In the genomic region with DNA sequence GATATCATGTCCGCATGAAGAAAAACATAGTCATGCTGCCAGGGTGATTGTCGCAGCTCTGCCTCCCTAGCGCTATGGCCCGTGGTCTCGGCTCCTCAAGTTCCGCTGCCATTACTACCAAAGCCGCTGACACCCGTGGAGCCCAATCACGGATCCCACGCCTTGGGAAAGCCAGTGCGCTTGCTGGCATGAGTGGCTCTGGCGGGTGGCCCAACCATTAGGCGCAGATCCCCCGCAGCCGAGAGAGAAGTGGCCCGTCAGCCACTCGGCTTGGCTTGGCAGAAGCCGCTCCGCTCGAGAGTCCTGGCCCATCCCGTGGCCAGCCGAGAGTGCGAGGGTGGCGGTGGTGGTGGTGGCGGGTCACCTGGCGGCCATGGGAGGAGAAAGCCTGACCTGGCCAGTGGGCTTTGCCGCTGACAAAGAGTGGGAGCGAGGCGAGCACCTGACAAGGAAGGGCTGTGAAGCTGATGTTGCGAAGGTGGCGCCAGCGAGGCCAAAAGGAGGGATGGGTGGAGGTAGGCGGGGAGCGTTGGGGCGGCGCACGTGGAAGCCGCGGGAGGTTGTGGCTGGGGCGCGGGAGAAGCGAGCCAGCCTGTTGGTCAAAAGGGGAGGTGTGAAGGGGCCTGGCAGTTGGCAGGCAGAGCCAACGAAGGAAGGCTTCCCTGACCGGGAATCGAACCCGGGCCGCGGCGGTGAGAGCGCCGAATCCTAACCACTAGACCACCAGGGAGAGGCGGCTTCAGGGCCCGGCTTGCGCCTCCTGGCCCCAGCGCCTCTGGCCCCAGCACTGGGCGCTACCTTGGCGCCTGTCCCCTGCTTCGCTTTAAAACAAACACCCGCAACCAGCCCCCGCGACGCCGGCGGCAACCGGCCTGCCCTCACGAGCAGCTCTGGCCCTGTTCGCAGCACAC, we compare ENCODE assay signal across 9 cellular contexts. TPM values are rescaled to one million over a fixed set of nuclear protein-coding genes. Genes with fewer than 3 reads are reported as not detected.
DNase-seq lines count a peak whose midpoint lies in the region; ATAC-seq and TF ChIP-seq lines count a peak whose summit lies in the region.
"Not testable (repeated sequence)": the region's sequence is repeated elsewhere in the genome, so short reads cannot be mapped to it uniquely, and the experiment has no call there.
"Had no signal": no experiment of that assay in that cellular context is flagged by ENCODE, and none has a peak within 500 bp of the region (broad histone marks: within the 10 kb centered on the region; RNA-seq: fewer than 3 reads in every experiment).

No MANE protein-coding gene starts in this region.

- 62% methylated on average over 12 of the region's 67 CpGs for WGBS in right cardiac atrium

- not testable (repeated sequence) for H3K27me3 ChIP-seq in right cardiac atrium (ENCODE audit: control insufficient read depth, insufficient read depth)

- H3K4me1 Mint-ChIP-seq in Calu3 (ENCODE audit: low read depth, unreplicated experiment); T-helper 17 cell: not testable (repeated sequence)

- H3K9me3 Mint-ChIP-seq in Calu3 (ENCODE audit: low read depth, unreplicated experiment), result not testable (repeated sequence)

- not testable (repeated sequence) for H3K9me3 ChIP-seq in T-helper 17 cell (ENCODE audit: control insufficient read depth, low read length, poor library complexity, severe bottlenecking); right cardiac atrium (ENCODE audit: control insufficient read depth, low read length)

- not testable (repeated sequence) for H3K4me3 ChIP-seq in right cardiac atrium (ENCODE audit: low read length)

- not testable (repeated sequence) for H3K36me3 Mint-ChIP-seq in Calu3 (ENCODE audit: insufficient read depth, unreplicated experiment); T-helper 17 cell (ENCODE audit: low read depth)

- CTCF ChIA-PET in Calu3 (lab: Charles Lee), result not testable (repeated sequence)

- peak; percentile 30 for DNase-seq in Calu3
- peak in 2 of 3 donors; percentile 13 to 24 for DNase-seq in T-helper 17 cell
- DNase-seq in activated naive CD4-positive, alpha-beta T cell treated with anti-CD3 and anti-CD28 coated beads, Interleukin-2, amount 50 U/mL, for 16 hours, result peak; percentile 42
- DNase-seq in right cardiac atrium, result peak in 2 of 3 donors; percentile 69 to 75
- peak; percentile 68 for DNase-seq in sciatic nerve (ENCODE audit: low spot score)

- TF ChIP-seq CTCF in Calu3 (IDR thresholded peaks at IDR 0.05; ENCODE audit: unreplicated experiment), result not testable (repeated sequence)

- H3K4me1 ChIP-seq in right cardiac atrium (ENCODE audit: control insufficient read depth, insufficient read depth, low read length), result not testable (repeated sequence)

- not testable (repeated sequence) for H3K27ac Mint-ChIP-seq in Calu3 (ENCODE audit: unreplicated experiment); T-helper 17 cell

- not testable (repeated sequence) for BruUV-seq in Calu3 (replicated peaks; lab: Mats Ljungman, UMichigan)

- intact Hi-C loops in Calu3 (cut with micrococcal nuclease; ENCODE audit: unreplicated experiment); right cardiac atrium (cut with DNase I); sciatic nerve (cut with DNase I): not testable (repeated sequence)

- H3K27me3 Mint-ChIP-seq in Calu3 (ENCODE audit: unreplicated experiment); T-helper 17 cell: not testable (repeated sequence)

- H3K27ac ChIP-seq in right cardiac atrium (ENCODE audit: low read length), result not testable (repeated sequence)

- ATAC-seq in GM19397 (IDR thresholded peaks at IDR 0.05; ENCODE audit: unreplicated experiment), result peak; percentile 63
- ATAC-seq in HG02588 (IDR thresholded peaks at IDR 0.05; ENCODE audit: unreplicated experiment), result peak; percentile 47
- ATAC-seq in HG03139 (IDR thresholded peaks at IDR 0.05; ENCODE audit: unreplicated experiment), result peak; percentile 66
- ATAC-seq in T-helper 17 cell, result peak; percentile 46
- peak; percentile 48 to 70 for ATAC-seq in right cardiac atrium
- peak; percentile 43 for ATAC-seq in sciatic nerve

- not testable (repeated sequence) for H3K4me3 Mint-ChIP-seq in Calu3 (ENCODE audit: low read depth, unreplicated experiment); T-helper 17 cell

RNA-seq across cellular contexts. Expression of gene FCGR2A, which starts 51.1 kb away (rescaled TPM):
- total RNA-seq in Calu3 (2022) (not detected in 2 replicates), T-helper 17 cell (1 to 10 TPM; 2.5 to 6.1 TPM), right cardiac atrium (10 to 100 TPM; 10.3 to 29.5 (median 19.7) TPM), sciatic nerve (100 TPM)
- 5.7 TPM for polyA plus RNA-seq in right cardiac atrium
- total RNA-seq: astrocyte had no signal

Comparison
In these comparisons a context has a peak if more than half of its experiments do, and no peak if none do; other contexts are left out.
1. DNase-seq: peak in every context shown above with its lines; median percentile 72 in right cardiac atrium; 68 in sciatic nerve; 42 in activated naive CD4-positive, alpha-beta T cell treated with anti-CD3 and anti-CD28 coated beads, Interleukin-2, amount 50 U/mL, for 16 hours; 30 in Calu3; 18 in T-helper 17 cell.